ENCODE assay signal across 1 cellular context in the genomic region with DNA sequence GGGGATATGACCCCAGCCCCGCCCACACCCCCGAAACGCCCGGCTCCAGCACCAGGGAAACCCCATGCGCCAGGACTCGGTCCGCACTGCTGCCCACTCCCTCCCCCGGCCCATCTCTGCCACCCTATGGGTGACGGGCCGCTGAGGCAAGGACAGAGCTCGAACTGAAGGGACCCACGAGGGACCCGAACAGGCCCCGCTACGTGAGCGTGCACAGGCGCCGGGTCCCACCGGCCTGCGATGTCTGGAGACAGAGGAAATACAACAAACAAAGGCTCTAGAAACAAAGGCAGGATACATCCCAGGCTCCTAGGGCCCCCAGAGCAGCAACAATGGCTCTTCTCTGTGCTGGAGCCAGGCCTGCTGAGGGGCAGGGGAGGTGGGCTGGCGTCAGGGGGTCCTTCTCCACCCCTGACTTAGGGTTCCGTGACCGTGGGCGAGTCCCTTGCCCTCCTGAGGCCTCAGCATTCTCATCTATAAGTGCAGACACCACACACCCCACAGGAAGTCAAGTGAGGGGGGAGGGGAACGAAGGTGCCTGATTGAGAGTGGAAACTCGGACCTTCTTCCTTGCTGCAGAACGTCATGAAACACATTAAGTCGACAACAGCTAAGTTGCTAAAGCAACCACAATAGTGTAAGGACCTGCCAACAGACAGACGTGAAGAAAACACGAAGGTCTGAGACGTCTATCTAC.
TF ChIP-seq lines count a peak whose summit lies in the region.

No MANE protein-coding gene starts in this region.

TF ChIP-seq in HepG2, 621 proteins besides CTCF, POLR2A, EP300 and RAD21:
- no peak for TF ChIP-seq BRCA1 (CRISPR knock-in tag; IDR thresholded peaks at IDR 0.05)
